Comparison of ENCODE assay signal across 29 cellular contexts in the genomic region with DNA sequence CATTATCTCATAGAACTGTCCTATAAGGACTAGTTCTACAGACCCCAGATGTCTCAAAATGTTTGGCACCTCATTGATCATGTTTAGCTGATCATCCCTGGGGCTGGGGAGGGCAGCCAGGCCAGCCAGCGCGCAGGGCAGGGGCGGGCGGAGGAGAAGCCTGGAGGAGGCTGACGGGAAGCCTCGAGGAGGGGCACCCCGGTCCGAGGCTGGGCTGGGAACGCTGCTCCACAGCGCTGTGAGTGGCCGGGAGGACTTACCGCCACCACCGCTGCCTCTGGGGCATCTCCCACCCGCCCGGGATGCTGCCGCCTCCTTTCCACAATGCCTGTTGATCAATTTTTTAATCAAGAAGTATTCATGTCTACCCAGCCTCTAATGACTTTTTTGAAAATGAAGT.
DNase-seq lines count a peak whose midpoint lies in the region; ATAC-seq, FAIRE-seq and TF ChIP-seq lines count a peak whose summit lies in the region.
"Had no signal": no experiment of that assay in that cellular context is flagged by ENCODE, and none has a peak within 500 bp of the region (broad histone marks: within the 10 kb centered on the region; RNA-seq: fewer than 3 reads in every experiment).

No MANE protein-coding gene starts in this region.

- no peak overlapping the region for H2AFZ ChIP-seq in HepG2 (ENCODE audit: low read length)
- H2AFZ ChIP-seq in mammary epithelial cell (ENCODE audit: low read depth, low read length) = no peak overlapping the region

- POLR2A ChIA-PET in HEK293T (lab: Yijun Ruan, JAX) = no interaction called here
- POLR2A ChIA-PET in HepG2 (lab: Yijun Ruan, JAX) = no interaction called here

- DNase-seq in HEK293T (ENCODE audit: extremely low spot score) (no peak), HepG2 (ENCODE audit: low spot score) (no peak), testis (peak; percentile 61), SHP77 treated with DMSO at 0.1 percent for 48 hours (lab: John Stamatoyannopoulos, UW) (no peak), glutamatergic neuron (no peak), mammary epithelial cell (no peak), kidney glomerular epithelial cell (lab: John Stamatoyannopoulos, UW) (no peak)
- DNase-seq: 8988T; ACHN; BE2C; C1 segment of cervical spinal cord; CD4-positive, alpha-beta memory T cell; CD4-positive, CD25-positive, alpha-beta regulatory T cell; CD8-positive, alpha-beta memory T cell; COR-L47; DMS 273 treated with DMSO at 0.1 percent for 48 hours; DMS153; DMS53; DMS79; DND-41; EL; GDM1 had no signal

- H3K9me3 ChIP-seq in HepG2 (ENCODE audit: low read length) = no peaks in the 10 kb centered on the region
- H3K9me3 ChIP-seq in testis = no peaks in the 10 kb centered on the region
- peaks cover 8% of the 10 kb centered on the region for H3K9me3 ChIP-seq in mammary epithelial cell (replicated peaks; ENCODE audit: insufficient read depth, low read length)
- H3K9me3 ChIP-seq: BE2C, BLaER1 had no signal

- no peak for TF ChIP-seq POLR2A in HepG2 (IDR thresholded peaks at IDR 0.05; ENCODE audit: insufficient read depth in 1 of 2, low read depth in 2 of 2, low read length in 2 of 2)
- no peak for TF ChIP-seq POLR2A in testis (IDR thresholded peaks at IDR 0.05)

- BruUV-seq in HepG2 (replicated peaks; lab: Mats Ljungman, UMichigan) (no TSS peak), mammary epithelial cell (replicated peaks; lab: Mats Ljungman, UMichigan) (no TSS peak)

- CTCF ChIA-PET in HEK293T (lab: Yijun Ruan, JAX) = no interaction called here
- CTCF ChIA-PET in HepG2 (lab: Yijun Ruan, JAX; ENCODE audit: low intra/inter-chr PET ratio, low total read pairs) = no interaction called here
- CTCF ChIA-PET in mammary epithelial cell (lab: Charles Lee; ENCODE audit: low non-redundant PET) = no interaction called here

- FAIRE-seq in HepG2 (lab: Jason Lieb, UNC) = no peak
- FAIRE-seq: A204.1, GM12878, GM12892, GM18507 had no signal

- H3K27me3 ChIP-seq in HepG2 (ENCODE audit: control insufficient read depth in 1 of 2, insufficient read depth in 2 of 2, low read length in 2 of 2) (no peaks in the 10 kb centered on the region; a peak in 1 of 5 replicates), testis (no peaks in the 10 kb centered on the region), mammary epithelial cell (ENCODE audit: insufficient read depth, low read length) (no peaks in the 10 kb centered on the region)
- H3K27me3 ChIP-seq: BE2C, BLaER1 had no signal

- H3K4me2 ChIP-seq in HepG2 (ENCODE audit: low read depth, low read length) (no peak overlapping the region), mammary epithelial cell (ENCODE audit: insufficient read depth, low read depth, low read length) (no peak overlapping the region)
- H3K4me2 ChIP-seq: BLaER1 had no signal

- H3K4me3 Mint-ChIP-seq in glutamatergic neuron (ENCODE audit: unreplicated experiment) = no peak overlapping the region
- H3K4me3 Mint-ChIP-seq: CD14-positive monocyte; CD4-positive, alpha-beta memory T cell; CD4-positive, CD25-positive, alpha-beta regulatory T cell; CD8-positive, alpha-beta memory T cell had no signal

- H3K9ac ChIP-seq in HepG2 (ENCODE audit: insufficient read depth, low read depth, low read length) = no peak overlapping the region
- no peak overlapping the region for H3K9ac ChIP-seq in mammary epithelial cell (ENCODE audit: insufficient read depth, low read length)
- H3K9ac ChIP-seq: BLaER1 had no signal

- WGBS in HepG2 (ENCODE audit: low lambda C conversion rate) = 40% methylated on average over 10 of the region's 16 CpGs
- 64 to 84% methylated on average over 15 to 16 of the region's 16 CpGs for WGBS in testis, 2 donors
- 63% methylated on average over 12 of the region's 16 CpGs for WGBS in mammary epithelial cell (ENCODE audit: low coverage, missing lambda C conversion rate)

- no peak for TF ChIP-seq RAD21 in HepG2 (CRISPR knock-in tag; IDR thresholded peaks at IDR 0.05)

- H3K27ac ChIP-seq in 22Rv1 (no peak overlapping the region), HepG2 (ENCODE audit: extremely low read length, insufficient read depth, low read length) (no peak overlapping the region), testis (no peak overlapping the region), mammary epithelial cell (ENCODE audit: insufficient read depth, low read depth, low read length) (no peak overlapping the region)
- H3K27ac ChIP-seq: BLaER1 had no signal

- H3K4me1 ChIP-seq in HepG2 (ENCODE audit: insufficient read depth, low read length) (no peaks in the 10 kb centered on the region), testis (no peaks in the 10 kb centered on the region), mammary epithelial cell (ENCODE audit: insufficient read depth, low read length) (no peaks in the 10 kb centered on the region)
- H3K4me1 ChIP-seq: BE2C, BLaER1 had no signal

- no peak for ATAC-seq in HepG2
- ATAC-seq: GM12878 had no signal

- in situ Hi-C loops in HepG2 (cut with HindIII; ENCODE audit: extremely low pct_ligation_motif_present, low pct_unique_long_range_greater_than_20kb) (no loop called here), mammary epithelial cell (cut with MboI; ENCODE audit: low sequenced_read_pairs in 2 of 2) (no loop called here)

- H3K4me3 ChIP-seq in HepG2 (replicated peaks in 1 of 3; ENCODE audit: insufficient read depth in 1 of 3, low read depth in 2 of 3, low read length in 3 of 3) = no peak overlapping the region
- peak overlapping the region in 1 of 2 donors; percentile 8 for H3K4me3 ChIP-seq in testis
- no peak overlapping the region for H3K4me3 ChIP-seq in mammary epithelial cell (replicated peaks in 1 of 3; ENCODE audit: insufficient read depth in 1 of 3, low read depth in 2 of 3, low read length in 3 of 3)
- H3K4me3 ChIP-seq: BLaER1, GM12878 had no signal

- peak; percentile 32; the same call in 1 of the 2 replicates for TF ChIP-seq CTCF in 22Rv1 (IDR thresholded peaks at IDR 0.05)
- no peak for TF ChIP-seq CTCF in HepG2 (CRISPR knock-in tag; IDR thresholded peaks at IDR 0.05)
- peak in 1 of 3 experiments; percentile 30 for TF ChIP-seq CTCF in testis (IDR thresholded peaks at IDR 0.05)
- TF ChIP-seq CTCF in glutamatergic neuron (IDR thresholded peaks at IDR 0.05; ENCODE audit: partially characterized antibody, unreplicated experiment) = no peak
- no peak for TF ChIP-seq CTCF in mammary epithelial cell (conservative IDR thresholded peaks at IDR 0.05 in 1 of 2, IDR thresholded peaks at IDR 0.05 in 1 of 2; ENCODE audit: extremely low read depth in 1 of 2, insufficient read depth in 1 of 2, low read depth in 1 of 2, low read length in 2 of 2)

- intact Hi-C loops in HepG2 (cut with micrococcal nuclease; ENCODE audit: unreplicated experiment) (no loop called here), testis (cut with DNase I; ENCODE audit: low total_unique reads) (no loop called here), mammary epithelial cell (cut with micrococcal nuclease) (no loop called here)

- H3K4me1 Mint-ChIP-seq in glutamatergic neuron (ENCODE audit: low read depth, unreplicated experiment) = no peaks in the 10 kb centered on the region
- H3K4me1 Mint-ChIP-seq: CD14-positive monocyte; CD4-positive, alpha-beta memory T cell; CD4-positive, CD25-positive, alpha-beta regulatory T cell; CD8-positive, alpha-beta memory T cell had no signal

- no peaks in the 10 kb centered on the region for H3K9me3 Mint-ChIP-seq in glutamatergic neuron (ENCODE audit: unreplicated experiment)

- H3K36me3 ChIP-seq in HepG2 (replicated peaks in 1 of 2; ENCODE audit: control insufficient read depth in 1 of 2, insufficient read depth in 2 of 2, low read length in 2 of 2) (no peaks in the 10 kb centered on the region), testis (ENCODE audit: low read depth, missing control alignments) (no peaks in the 10 kb centered on the region), mammary epithelial cell (ENCODE audit: insufficient read depth, low read length) (no peaks in the 10 kb centered on the region)
- H3K36me3 ChIP-seq: BE2C, BLaER1 had no signal

- H3K79me2 ChIP-seq in HepG2 (ENCODE audit: insufficient read depth, low read length) = no peaks in the 10 kb centered on the region
- H3K79me2 ChIP-seq in mammary epithelial cell (ENCODE audit: insufficient read depth, low read length) = no peaks in the 10 kb centered on the region

- no peaks in the 10 kb centered on the region for H3K36me3 Mint-ChIP-seq in glutamatergic neuron (ENCODE audit: unreplicated experiment)
- H3K36me3 Mint-ChIP-seq: CD14-positive monocyte; CD4-positive, alpha-beta memory T cell; CD4-positive, CD25-positive, alpha-beta regulatory T cell; CD8-positive, alpha-beta memory T cell had no signal

- no peak overlapping the region for H3K27ac Mint-ChIP-seq in glutamatergic neuron (ENCODE audit: unreplicated experiment)
- H3K27ac Mint-ChIP-seq: CD14-positive monocyte; CD4-positive, alpha-beta memory T cell; CD4-positive, CD25-positive, alpha-beta regulatory T cell; CD8-positive, alpha-beta memory T cell had no signal

- no peak for TF ChIP-seq EP300 in HepG2 (IDR thresholded peaks at IDR 0.05; ENCODE audit: low read depth in 2 of 2, low read length in 2 of 2)
- no peak for TF ChIP-seq EP300 in HepG2 (CRISPR knock-in tag; IDR thresholded peaks at IDR 0.05; ENCODE audit: borderline replicate concordance)

- no peaks in the 10 kb centered on the region for H3K27me3 Mint-ChIP-seq in glutamatergic neuron (ENCODE audit: unreplicated experiment)
- H3K27me3 Mint-ChIP-seq: CD4-positive, CD25-positive, alpha-beta regulatory T cell had no signal

- dilution Hi-C loops in mammary epithelial cell (cut with HindIII; ENCODE audit: low sequenced_read_pairs) = no loop called here

- H4K20me1 ChIP-seq in HepG2 (ENCODE audit: insufficient read depth, low read length) (no peaks in the 10 kb centered on the region), mammary epithelial cell (ENCODE audit: insufficient read depth, low read length) (no peaks in the 10 kb centered on the region)
- H4K20me1 ChIP-seq: BLaER1 had no signal

TF ChIP-seq in HEK293T, 16 proteins besides CTCF, POLR2A, EP300 and RAD21:
- TF ChIP-seq FOXM1 (IDR thresholded peaks at IDR 0.05; ENCODE audit: borderline replicate concordance) = 0 out of 2 replicates have a peak, but pooled peaks have one; percentile 4
- no peak for TF ChIP-seq SUZ12 (IDR thresholded peaks at IDR 0.05)
